20 cellular contexts compared by ENCODE assay signal in the genomic region with DNA sequence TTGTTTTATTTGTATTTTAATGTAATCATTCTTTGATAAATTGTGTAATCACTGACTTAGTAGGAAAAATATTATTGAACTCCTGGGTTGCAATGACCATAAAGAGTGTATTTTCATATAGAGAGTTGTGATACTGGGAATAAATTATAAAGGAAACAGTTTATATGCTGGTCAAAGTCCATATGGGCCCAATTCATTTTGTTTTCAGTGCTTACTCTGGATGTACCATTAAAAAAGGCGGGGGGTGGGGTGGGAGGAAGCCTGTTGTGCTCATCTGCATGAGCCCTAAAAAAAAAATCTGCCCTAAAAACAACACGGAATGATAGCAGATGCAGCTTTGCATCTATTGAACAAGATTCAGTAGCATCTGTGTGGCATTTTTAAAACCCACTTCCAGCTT.
"Had no signal": no experiment of that assay in that cellular context is flagged by ENCODE, and none has a peak within 500 bp of the region (broad histone marks: within the 10 kb centered on the region; RNA-seq: fewer than 3 reads in every experiment).

No MANE protein-coding gene starts in this region.

- H3K36me3 ChIP-seq: MG63, SJSA1 had no signal

- H3K4me1 ChIP-seq: SJSA1 had no signal

- DNase-seq: KBM-7, MG63, NCI-H1048, NCI-H1105, NCI-H146, NCI-H1694 treated with DMSO at 0.1 percent for 48 hours, NCI-H1930, NCI-H2081, NCI-H2107, NCI-H2227 treated with DMSO at 0.1 percent for 48 hours, NCI-H524, NCI-H526 treated with DMSO at 0.1 percent for 48 hours, Right ventricle myocardium superior, RPMI8226, SIG-M5 had no signal

- H3K4me3 ChIP-seq: MG63, SJSA1 had no signal

- H3K27me3 ChIP-seq: MG63, SJSA1 had no signal

- H3K27ac ChIP-seq: HL-60, SJSA1, SK-N-MC had no signal

- H3K9me3 ChIP-seq: MG63, SJSA1 had no signal

- FAIRE-seq: HTR-8/SVneo, RCC 7860 had no signal
